ENCODE assay signal across 21 cellular contexts in genomic region chr12:31016057-31016456, GRCh38.
"Had no signal": no experiment of that assay in that cellular context is flagged by ENCODE, and none has a peak within 500 bp of the region (broad histone marks: within the 10 kb centered on the region; RNA-seq: fewer than 3 reads in every experiment).

No MANE protein-coding gene starts in this region.

- H3K36me3 ChIP-seq: esophagus muscularis mucosa, thyroid gland had no signal

- H3K27me3 Mint-ChIP-seq: brain had no signal

- H3K27me3 ChIP-seq: esophagus muscularis mucosa, thyroid gland had no signal

- H3K4me3 ChIP-seq: esophagus muscularis mucosa, thyroid gland had no signal

- ATAC-seq: activated T-cell treated with anti-CD3 and anti-CD28 coated beads, Interleukin-2, amount 50 U/mL, for 72 hours; stimulated activated naive CD8-positive, alpha-beta T cell treated with anti-CD3 and anti-CD28 coated beads, Interleukin-15, Interleukin-2, amounts not matched to agents 100 U/mL and 50 U/mL, for 24 hours had no signal

- H3K9me3 ChIP-seq: esophagus muscularis mucosa, thyroid gland had no signal

- H3K4me1 ChIP-seq: esophagus muscularis mucosa, thyroid gland had no signal

- H3K27ac ChIP-seq: esophagus muscularis mucosa, thyroid gland had no signal

- H3K4me3 Mint-ChIP-seq: activated CD4-positive, alpha-beta memory T cell treated with anti-CD3 and anti-CD28 coated beads for 36 hours; activated naive CD4-positive, alpha-beta T cell treated with anti-CD3 and anti-CD28 coated beads, Interleukin-2, amount 50 U/mL, for 24 hours; activated T-cell treated with anti-CD3 and anti-CD28 coated beads, Interleukin-2, amount 50 U/mL, for 72 hours; brain; memory B cell; naive B cell; T-helper 1 cell treated with Interleukin-12 subunit alpha and Interleukin-12 subunit beta and Interleukin-4 antibody, amounts not matched to agents 30 μg/mL and 1 μg/mL, for 36 hours had no signal

- H3K9me3 Mint-ChIP-seq: activated naive CD4-positive, alpha-beta T cell treated with anti-CD3 and anti-CD28 coated beads, Interleukin-2, amount 50 U/mL, for 24 hours; activated T-cell treated with anti-CD3 and anti-CD28 coated beads, Interleukin-2, amount 50 U/mL, for 72 hours; memory B cell; T-helper 1 cell treated with Interleukin-12 subunit alpha and Interleukin-12 subunit beta and Interleukin-4 antibody, amounts not matched to agents 30 μg/mL and 1 μg/mL, for 36 hours had no signal

- H3K4me1 Mint-ChIP-seq: activated naive CD4-positive, alpha-beta T cell treated with anti-CD3 and anti-CD28 coated beads, Interleukin-2, amount 50 U/mL, for 24 hours; naive B cell had no signal

- H3K27ac Mint-ChIP-seq: activated CD4-positive, alpha-beta memory T cell treated with anti-CD3 and anti-CD28 coated beads for 36 hours; activated naive CD4-positive, alpha-beta T cell treated with anti-CD3 and anti-CD28 coated beads, Interleukin-2, amount 50 U/mL, for 24 hours; activated T-cell treated with anti-CD3 and anti-CD28 coated beads, Interleukin-2, amount 50 U/mL, for 72 hours; memory B cell; T-helper 1 cell treated with Interleukin-12 subunit alpha and Interleukin-12 subunit beta and Interleukin-4 antibody, amounts not matched to agents 30 μg/mL and 1 μg/mL, for 36 hours had no signal

- H3K36me3 Mint-ChIP-seq: activated CD4-positive, alpha-beta memory T cell treated with anti-CD3 and anti-CD28 coated beads for 36 hours; activated naive CD4-positive, alpha-beta T cell treated with anti-CD3 and anti-CD28 coated beads, Interleukin-2, amount 50 U/mL, for 24 hours; memory B cell; naive B cell had no signal

- DNase-seq: activated CD4-positive, alpha-beta memory T cell treated with anti-CD3 and anti-CD28 coated beads for 36 hours; activated CD4-positive, alpha-beta T cell treated with anti-CD3 and anti-CD28 coated beads for 48 hours; activated CD4-positive, CD25-positive, alpha-beta regulatory T cell; activated gamma-delta T cell; activated T-cell treated with anti-CD3 and anti-CD28 coated beads, Interleukin-2, amount 50 U/mL, for 72 hours; aorta; caudate nucleus; effector memory CD4-positive, alpha-beta T cell; glutamatergic neuron; hippocampal formation; naive B cell; retina; stimulated activated CD4-positive, alpha-beta T cell treated with anti-CD3 and anti-CD28 coated beads, Interleukin-12 subunit alpha, Interleukin-12 subunit beta, amount 100 ng/mL, for 4 hours; stimulated activated CD4-positive, alpha-beta T cell treated with anti-CD3 and anti-CD28 coated beads, Interleukin-4, amount 100 ng/mL, for 4 hours; stimulated activated naive CD8-positive, alpha-beta T cell treated with anti-CD3 and anti-CD28 coated beads, Interleukin-15, Interleukin-2, amounts not matched to agents 100 U/mL and 50 U/mL, for 24 hours had no signal
